Comparison of ENCODE assay signal across 1 cellular context in genomic region chr2:187115627-187116026, GRCh38.
TF ChIP-seq lines count a peak whose summit lies in the region.

No MANE protein-coding gene starts in this region.

TF ChIP-seq in H1, 55 proteins besides CTCF, POLR2A, EP300 and RAD21:
- TF ChIP-seq ATF3 (IDR thresholded peaks at IDR 0.05; ENCODE audit: insufficient read depth, low read depth, low read length) (no peak), KDM5A (IDR thresholded peaks at IDR 0.05; ENCODE audit: low read length) (no peak), TAF7 (optimal IDR thresholded peaks at IDR 0.05; ENCODE audit: borderline replicate concordance, low read depth, low read length) (no peak), SIN3A (conservative IDR thresholded peaks at IDR 0.05 in 1 of 2, IDR thresholded peaks at IDR 0.05 in 1 of 2; ENCODE audit: low read depth in 1 of 2, low read length in 2 of 2) (no peak), ZNF274 (IDR thresholded peaks at IDR 0.05; ENCODE audit: borderline replicate concordance, extremely low read depth, low read length) (no peak), SP2 (IDR thresholded peaks at IDR 0.05; ENCODE audit: low read length) (no peak), BRCA1 (IDR thresholded peaks at IDR 0.05; ENCODE audit: low read depth, low read length) (no peak), NANOG (IDR thresholded peaks at IDR 0.05; ENCODE audit: insufficient read depth, low read depth, low read length, poor library complexity, severe bottlenecking) (no peak)
- TF ChIP-seq, protein P1, sequence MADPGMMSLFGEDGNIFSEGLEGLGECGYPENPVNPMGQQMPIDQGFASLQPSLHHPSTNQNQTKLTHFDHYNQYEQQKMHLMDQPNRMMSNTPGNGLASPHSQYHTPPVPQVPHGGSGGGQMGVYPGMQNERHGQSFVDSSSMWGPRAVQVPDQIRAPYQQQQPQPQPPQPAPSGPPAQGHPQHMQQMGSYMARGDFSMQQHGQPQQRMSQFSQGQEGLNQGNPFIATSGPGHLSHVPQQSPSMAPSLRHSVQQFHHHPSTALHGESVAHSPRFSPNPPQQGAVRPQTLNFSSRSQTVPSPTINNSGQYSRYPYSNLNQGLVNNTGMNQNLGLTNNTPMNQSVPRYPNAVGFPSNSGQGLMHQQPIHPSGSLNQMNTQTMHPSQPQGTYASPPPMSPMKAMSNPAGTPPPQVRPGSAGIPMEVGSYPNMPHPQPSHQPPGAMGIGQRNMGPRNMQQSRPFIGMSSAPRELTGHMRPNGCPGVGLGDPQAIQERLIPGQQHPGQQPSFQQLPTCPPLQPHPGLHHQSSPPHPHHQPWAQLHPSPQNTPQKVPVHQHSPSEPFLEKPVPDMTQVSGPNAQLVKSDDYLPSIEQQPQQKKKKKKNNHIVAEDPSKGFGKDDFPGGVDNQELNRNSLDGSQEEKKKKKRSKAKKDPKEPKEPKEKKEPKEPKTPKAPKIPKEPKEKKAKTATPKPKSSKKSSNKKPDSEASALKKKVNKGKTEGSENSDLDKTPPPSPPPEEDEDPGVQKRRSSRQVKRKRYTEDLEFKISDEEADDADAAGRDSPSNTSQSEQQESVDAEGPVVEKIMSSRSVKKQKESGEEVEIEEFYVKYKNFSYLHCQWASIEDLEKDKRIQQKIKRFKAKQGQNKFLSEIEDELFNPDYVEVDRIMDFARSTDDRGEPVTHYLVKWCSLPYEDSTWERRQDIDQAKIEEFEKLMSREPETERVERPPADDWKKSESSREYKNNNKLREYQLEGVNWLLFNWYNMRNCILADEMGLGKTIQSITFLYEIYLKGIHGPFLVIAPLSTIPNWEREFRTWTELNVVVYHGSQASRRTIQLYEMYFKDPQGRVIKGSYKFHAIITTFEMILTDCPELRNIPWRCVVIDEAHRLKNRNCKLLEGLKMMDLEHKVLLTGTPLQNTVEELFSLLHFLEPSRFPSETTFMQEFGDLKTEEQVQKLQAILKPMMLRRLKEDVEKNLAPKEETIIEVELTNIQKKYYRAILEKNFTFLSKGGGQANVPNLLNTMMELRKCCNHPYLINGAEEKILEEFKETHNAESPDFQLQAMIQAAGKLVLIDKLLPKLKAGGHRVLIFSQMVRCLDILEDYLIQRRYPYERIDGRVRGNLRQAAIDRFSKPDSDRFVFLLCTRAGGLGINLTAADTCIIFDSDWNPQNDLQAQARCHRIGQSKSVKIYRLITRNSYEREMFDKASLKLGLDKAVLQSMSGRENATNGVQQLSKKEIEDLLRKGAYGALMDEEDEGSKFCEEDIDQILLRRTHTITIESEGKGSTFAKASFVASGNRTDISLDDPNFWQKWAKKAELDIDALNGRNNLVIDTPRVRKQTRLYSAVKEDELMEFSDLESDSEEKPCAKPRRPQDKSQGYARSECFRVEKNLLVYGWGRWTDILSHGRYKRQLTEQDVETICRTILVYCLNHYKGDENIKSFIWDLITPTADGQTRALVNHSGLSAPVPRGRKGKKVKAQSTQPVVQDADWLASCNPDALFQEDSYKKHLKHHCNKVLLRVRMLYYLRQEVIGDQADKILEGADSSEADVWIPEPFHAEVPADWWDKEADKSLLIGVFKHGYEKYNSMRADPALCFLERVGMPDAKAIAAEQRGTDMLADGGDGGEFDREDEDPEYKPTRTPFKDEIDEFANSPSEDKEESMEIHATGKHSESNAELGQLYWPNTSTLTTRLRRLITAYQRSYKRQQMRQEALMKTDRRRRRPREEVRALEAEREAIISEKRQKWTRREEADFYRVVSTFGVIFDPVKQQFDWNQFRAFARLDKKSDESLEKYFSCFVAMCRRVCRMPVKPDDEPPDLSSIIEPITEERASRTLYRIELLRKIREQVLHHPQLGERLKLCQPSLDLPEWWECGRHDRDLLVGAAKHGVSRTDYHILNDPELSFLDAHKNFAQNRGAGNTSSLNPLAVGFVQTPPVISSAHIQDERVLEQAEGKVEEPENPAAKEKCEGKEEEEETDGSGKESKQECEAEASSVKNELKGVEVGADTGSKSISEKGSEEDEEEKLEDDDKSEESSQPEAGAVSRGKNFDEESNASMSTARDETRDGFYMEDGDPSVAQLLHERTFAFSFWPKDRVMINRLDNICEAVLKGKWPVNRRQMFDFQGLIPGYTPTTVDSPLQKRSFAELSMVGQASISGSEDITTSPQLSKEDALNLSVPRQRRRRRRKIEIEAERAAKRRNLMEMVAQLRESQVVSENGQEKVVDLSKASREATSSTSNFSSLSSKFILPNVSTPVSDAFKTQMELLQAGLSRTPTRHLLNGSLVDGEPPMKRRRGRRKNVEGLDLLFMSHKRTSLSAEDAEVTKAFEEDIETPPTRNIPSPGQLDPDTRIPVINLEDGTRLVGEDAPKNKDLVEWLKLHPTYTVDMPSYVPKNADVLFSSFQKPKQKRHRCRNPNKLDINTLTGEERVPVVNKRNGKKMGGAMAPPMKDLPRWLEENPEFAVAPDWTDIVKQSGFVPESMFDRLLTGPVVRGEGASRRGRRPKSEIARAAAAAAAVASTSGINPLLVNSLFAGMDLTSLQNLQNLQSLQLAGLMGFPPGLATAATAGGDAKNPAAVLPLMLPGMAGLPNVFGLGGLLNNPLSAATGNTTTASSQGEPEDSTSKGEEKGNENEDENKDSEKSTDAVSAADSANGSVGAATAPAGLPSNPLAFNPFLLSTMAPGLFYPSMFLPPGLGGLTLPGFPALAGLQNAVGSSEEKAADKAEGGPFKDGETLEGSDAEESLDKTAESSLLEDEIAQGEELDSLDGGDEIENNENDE (IDR thresholded peaks at IDR 0.05; ENCODE audit: insufficient replicate concordance, low read length): no peak
